In genomic region chr22:20354238-20354975, GRCh38 we compare ENCODE assay signal across 2 cellular contexts.
TF ChIP-seq lines count a peak whose summit lies in the region.

No MANE protein-coding gene starts in this region.

TF ChIP-seq in A549, 52 proteins besides CTCF, POLR2A, EP300 and RAD21:
- TF ChIP-seq EHF (CRISPR knock-in tag; IDR thresholded peaks at IDR 0.05), result no peak
- no peak for TF ChIP-seq CBX2 (IDR thresholded peaks at IDR 0.05; ENCODE audit: borderline replicate concordance, low read depth)
- TF ChIP-seq ZC3H11A (IDR thresholded peaks at IDR 0.05), result no peak
- peak; percentile 96; the same call in 1 of the 2 replicates for TF ChIP-seq CHD4 (IDR thresholded peaks at IDR 0.05; ENCODE audit: borderline replicate concordance)
- no peak for TF ChIP-seq JUNB (IDR thresholded peaks at IDR 0.05)
- TF ChIP-seq, protein P1, sequence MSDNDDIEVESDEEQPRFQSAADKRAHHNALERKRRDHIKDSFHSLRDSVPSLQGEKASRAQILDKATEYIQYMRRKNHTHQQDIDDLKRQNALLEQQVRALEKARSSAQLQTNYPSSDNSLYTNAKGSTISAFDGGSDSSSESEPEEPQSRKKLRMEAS (IDR thresholded peaks at IDR 0.05), result no peak
- no peak for TF ChIP-seq ZNF302 (CRISPR knock-in tag; IDR thresholded peaks at IDR 0.05)
- TF ChIP-seq, protein P2, sequence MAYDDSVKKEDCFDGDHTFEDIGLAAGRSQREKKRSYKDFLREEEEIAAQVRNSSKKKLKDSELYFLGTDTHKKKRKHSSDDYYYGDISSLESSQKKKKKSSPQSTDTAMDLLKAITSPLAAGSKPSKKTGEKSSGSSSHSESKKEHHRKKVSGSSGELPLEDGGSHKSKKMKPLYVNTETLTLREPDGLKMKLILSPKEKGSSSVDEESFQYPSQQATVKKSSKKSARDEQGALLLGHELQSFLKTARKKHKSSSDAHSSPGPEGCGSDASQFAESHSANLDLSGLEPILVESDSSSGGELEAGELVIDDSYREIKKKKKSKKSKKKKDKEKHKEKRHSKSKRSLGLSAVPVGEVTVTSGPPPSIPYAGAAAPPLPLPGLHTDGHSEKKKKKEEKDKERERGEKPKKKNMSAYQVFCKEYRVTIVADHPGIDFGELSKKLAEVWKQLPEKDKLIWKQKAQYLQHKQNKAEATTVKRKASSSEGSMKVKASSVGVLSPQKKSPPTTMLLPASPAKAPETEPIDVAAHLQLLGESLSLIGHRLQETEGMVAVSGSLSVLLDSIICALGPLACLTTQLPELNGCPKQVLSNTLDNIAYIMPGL (CRISPR knock-in tag; IDR thresholded peaks at IDR 0.05; ENCODE audit: borderline replicate concordance), result no peak
TF ChIP-seq in A549: peak in this region for 1.

TF ChIP-seq in IMR-90, 13 proteins besides CTCF, POLR2A, EP300 and RAD21:
- TF ChIP-seq CHD1 (IDR thresholded peaks at IDR 0.05; ENCODE audit: low read depth, low read length) (no peak), MAFK (IDR thresholded peaks at IDR 0.05; ENCODE audit: low read depth, low read length) (no peak), MAZ (IDR thresholded peaks at IDR 0.05; ENCODE audit: borderline replicate concordance, low read depth, low read length) (no peak), NFE2L2 (IDR thresholded peaks at IDR 0.05; ENCODE audit: low read depth, low read length) (no peak), SMC3 (IDR thresholded peaks at IDR 0.05; ENCODE audit: low read depth, low read length) (no peak)
